18 cellular contexts compared by ENCODE assay signal in the genomic region with DNA sequence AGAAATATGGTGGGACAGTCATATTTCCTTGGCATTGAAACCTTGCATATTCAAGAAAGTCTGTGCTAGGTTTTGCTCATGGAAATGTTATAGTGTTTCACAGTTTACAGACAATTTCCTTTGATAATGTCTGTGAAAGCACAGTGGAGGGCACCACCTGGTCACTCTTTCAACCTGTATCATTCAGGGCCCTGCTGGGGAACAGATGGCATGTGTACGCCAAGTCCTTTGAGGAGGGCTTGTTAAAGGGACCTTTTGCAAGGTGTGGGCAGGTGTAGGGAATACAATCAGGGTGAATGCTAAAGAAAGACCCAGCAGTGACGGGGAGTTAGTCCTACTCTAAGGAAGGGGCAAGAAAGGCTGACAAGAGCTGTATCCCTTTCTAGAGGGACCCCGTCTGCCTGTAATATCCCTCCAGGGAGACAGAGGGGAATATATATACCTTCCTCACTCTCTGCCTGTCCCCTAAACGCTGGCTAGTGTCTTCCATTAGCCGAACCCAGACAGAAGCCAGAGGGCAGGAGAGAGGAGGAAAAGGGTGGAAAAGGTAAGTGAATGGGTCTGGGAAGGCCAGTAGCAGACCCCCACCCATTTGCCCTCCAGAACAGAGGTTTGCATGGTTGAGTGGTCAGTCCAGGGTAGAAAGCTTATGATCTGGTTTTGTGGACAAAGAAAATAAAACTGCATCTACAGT. TPM values are rescaled to one million over a fixed set of nuclear protein-coding genes. Genes with fewer than 3 reads are reported as not detected.
DNase-seq lines count a peak whose midpoint lies in the region; ATAC-seq and TF ChIP-seq lines count a peak whose summit lies in the region.
"Had no signal": no experiment of that assay in that cellular context is flagged by ENCODE, and none has a peak within 500 bp of the region (broad histone marks: within the 10 kb centered on the region; RNA-seq: fewer than 3 reads in every experiment).

No MANE protein-coding gene starts in this region.

- H3K4me3 Mint-ChIP-seq in endodermal cell: no peak overlapping the region
- H3K4me3 Mint-ChIP-seq: T-helper 17 cell had no signal

- H3K9me3 Mint-ChIP-seq in endodermal cell: no peaks in the 10 kb centered on the region

- H3K4me1 ChIP-seq in endodermal cell (ENCODE audit: control insufficient read depth, insufficient read depth, low read length): peaks cover 8% of the 10 kb centered on the region
- H3K4me1 ChIP-seq: left lung, prostate gland, SJSA1 had no signal

- H3K9ac ChIP-seq in endodermal cell (ENCODE audit: extremely low read depth, low read length, poor library complexity, severe bottlenecking): no peak overlapping the region

- H3K27ac Mint-ChIP-seq in endodermal cell: no peak overlapping the region
- H3K27ac Mint-ChIP-seq: T-helper 17 cell had no signal

- no peak overlapping the region for H3K4me3 ChIP-seq in endodermal cell (ENCODE audit: low read length)
- H3K4me3 ChIP-seq: left lung, prostate gland, SJSA1 had no signal

- ATAC-seq in GM19452 (IDR thresholded peaks at IDR 0.05; ENCODE audit: unreplicated experiment) (no peak), HG03571 (IDR thresholded peaks at IDR 0.05; ENCODE audit: unreplicated experiment) (no peak)
- ATAC-seq: left lung, T-helper 17 cell had no signal

- DNase-seq in G401 (ENCODE audit: low spot score): peak; percentile 98
- DNase-seq in NCI-H1417 treated with DMSO at 0.1 percent for 48 hours (lab: John Stamatoyannopoulos, UW): peak; percentile 22
- DNase-seq in NCI-H524 treated with DMSO at 0.1 percent for 48 hours (lab: John Stamatoyannopoulos, UW): peak; percentile 49
- DNase-seq in endodermal cell: no peak
- no peak for DNase-seq in kidney tubule cell (ENCODE audit: low spot score)
- no peak for DNase-seq in MV-4-11 (lab: John Stamatoyannopoulos, UW)
- DNase-seq: activated CD4-positive, alpha-beta T cell treated with anti-CD3 and anti-CD28 coated beads, Interleukin-2, amount 50 U/mL, for 48 hours; activated naive CD4-positive, alpha-beta T cell; DND-41; left lung; NCI-H187; stimulated activated CD4-positive, alpha-beta T cell treated with anti-CD3 and anti-CD28 coated beads, Interleukin-1b, Interleukin-23, amount 100 ng/mL, for 48 hours; stimulated activated naive CD4-positive, alpha-beta T cell treated with Interleukin-2 at 50 U/mL for 16 hours; T-helper 17 cell had no signal

- peaks cover 19% of the 10 kb centered on the region for H3K4me1 Mint-ChIP-seq in endodermal cell
- H3K4me1 Mint-ChIP-seq: T-helper 17 cell had no signal

- no peaks in the 10 kb centered on the region for H3K36me3 Mint-ChIP-seq in endodermal cell (ENCODE audit: low read depth)

- no peaks in the 10 kb centered on the region for H3K36me3 ChIP-seq in endodermal cell (ENCODE audit: control insufficient read depth, insufficient read depth, low read length)
- H3K36me3 ChIP-seq: left lung, prostate gland, SJSA1 had no signal

- H3K27me3 Mint-ChIP-seq in endodermal cell (ENCODE audit: insufficient read depth): no peaks in the 10 kb centered on the region
- H3K27me3 Mint-ChIP-seq: T-helper 17 cell had no signal

- no peaks in the 10 kb centered on the region for H3K27me3 ChIP-seq in endodermal cell (ENCODE audit: control insufficient read depth, insufficient read depth, low read length, poor library complexity, severe bottlenecking)
- H3K27me3 ChIP-seq: left lung, SJSA1 had no signal

- 79 to 88% methylated on average over 1 to 4 of the region's 5 CpGs for WGBS in endodermal cell (ENCODE audit: insufficient coverage in 1 of 2, insufficient read length in 1 of 2), 2 experiments

- TF ChIP-seq CTCF in endodermal cell (conservative IDR thresholded peaks at IDR 0.05): peak; percentile 39

- H3K9me3 ChIP-seq in endodermal cell (ENCODE audit: control insufficient read depth, low read length): no peaks in the 10 kb centered on the region
- H3K9me3 ChIP-seq: left lung, prostate gland, SJSA1 had no signal

- no peak overlapping the region for H3K27ac ChIP-seq in endodermal cell (ENCODE audit: low read depth, low read length)
- H3K27ac ChIP-seq: left lung, prostate gland, SJSA1 had no signal

- in situ Hi-C loops in G401 (cut with HindIII; ENCODE audit: low sequenced_read_pairs): no loop called here

RNA-seq across cellular contexts. Expression of gene PLCB4, which starts 10.3 kb away (rescaled TPM):
- 2.4 and 10.3 TPM in 2 replicates for total RNA-seq in G401 (2014; rRNA removed; shearing (Covaris generic))
- 10 to 100 TPM; 14.4 to 14.6 TPM for total RNA-seq in endodermal cell
- 19.1 TPM for polyA plus RNA-seq in endodermal cell (2013, experiment 1 of 2)
- 18.8 TPM for polyA plus RNA-seq in endodermal cell (2013, experiment 2 of 2)

Comparison
In these comparisons a context has a peak if more than half of its experiments do, and no peak if none do; other contexts are left out.
1. DNase-seq: peak in G401 (single experiment), NCI-H1417 treated with DMSO at 0.1 percent for 48 hours (single experiment) and NCI-H524 treated with DMSO at 0.1 percent for 48 hours (single experiment); none in endodermal cell (single experiment), kidney tubule cell (single experiment) and MV-4-11 (single experiment).